In genomic region chr6:37005061-37005810, GRCh38 we compare ENCODE assay signal across 8 cellular contexts. TPM values are rescaled to one million over a fixed set of nuclear protein-coding genes. Genes with fewer than 3 reads are reported as not detected.
DNase-seq lines count a peak whose midpoint lies in the region; ATAC-seq and TF ChIP-seq lines count a peak whose summit lies in the region.

FGD2 (plus strand) TSS chr6:37005655; CDS start chr6:37005818, 163 bp downstream.

- H3K4me3 Mint-ChIP-seq in activated CD4-positive, alpha-beta T cell treated with anti-CD3 and anti-CD28 coated beads, Interleukin-2, amount 10 ng/mL, durations not matched to agents 7 days and 5 days, result peak within 1 kb of the TSS; percentile 26
- H3K4me3 Mint-ChIP-seq in T-cell, result peak within 1 kb of the TSS; percentile 34 to 76 (median 49)

- H3K27me3 Mint-ChIP-seq in activated CD4-positive, alpha-beta T cell treated with anti-CD3 and anti-CD28 coated beads, Interleukin-2, amount 10 ng/mL, durations not matched to agents 7 days and 5 days, result peaks cover 2% of the 10 kb centered on the region
- H3K27me3 Mint-ChIP-seq in T-cell, result no peaks in the 10 kb centered on the region

- H3K27ac Mint-ChIP-seq in activated CD4-positive, alpha-beta T cell treated with anti-CD3 and anti-CD28 coated beads, Interleukin-2, amount 10 ng/mL, durations not matched to agents 7 days and 5 days, result peak within 1 kb of the TSS; percentile 75
- peak within 1 kb of the TSS; percentile 73 to 81 for H3K27ac Mint-ChIP-seq in T-cell

- H3K4me1 ChIP-seq in A673 (ENCODE audit: insufficient read depth, low read length, poor library complexity, severe bottlenecking), result no peaks in the 10 kb centered on the region

- POLR2A ChIA-PET in activated CD4-positive, alpha-beta T cell treated with anti-CD3 and anti-CD28 coated beads, Interleukin-2, amount 10 ng/mL, durations not matched to agents 7 days and 5 days (lab: Charles Lee), result no interaction called here
- POLR2A ChIA-PET in T-cell (lab: Charles Lee) (no interaction called here), A673 (lab: Charles Lee; ENCODE audit: low non-redundant PET) (no interaction called here)

- intact Hi-C loops in A673 (cut with micrococcal nuclease; ENCODE audit: unreplicated experiment), result no loop called here

- no peaks in the 10 kb centered on the region for H3K9me3 Mint-ChIP-seq in activated CD4-positive, alpha-beta T cell treated with anti-CD3 and anti-CD28 coated beads, Interleukin-2, amount 10 ng/mL, durations not matched to agents 7 days and 5 days
- no peaks in the 10 kb centered on the region for H3K9me3 Mint-ChIP-seq in T-cell

- no peak within 1 kb of the TSS for H3K4me3 ChIP-seq in A673 (ENCODE audit: low read depth, low read length, poor library complexity, severe bottlenecking)

- CTCF ChIA-PET in activated CD4-positive, alpha-beta T cell treated with anti-CD3 and anti-CD28 coated beads, Interleukin-2, amount 10 ng/mL, durations not matched to agents 7 days and 5 days (lab: Charles Lee), result interaction anchor here (0.5 to 3.2 kb wide), 2 partner anchors 13 to 139 kb away, joined by 3 to 40 read pairs; no protein-coding TSS in a partner anchor
- CTCF ChIA-PET in T-cell (lab: Charles Lee) (interaction anchor here (0.6 to 2.6 kb wide), 4 partner anchors 12 to 120 kb away, joined by 3 to 13 read pairs (median 4); no protein-coding TSS in a partner anchor), A673 (lab: Charles Lee) (no interaction called here)

- no peaks in the 10 kb centered on the region for H3K36me3 Mint-ChIP-seq in activated CD4-positive, alpha-beta T cell treated with anti-CD3 and anti-CD28 coated beads, Interleukin-2, amount 10 ng/mL, durations not matched to agents 7 days and 5 days (ENCODE audit: low read depth)
- no peaks in the 10 kb centered on the region for H3K36me3 Mint-ChIP-seq in T-cell

- no peaks in the 10 kb centered on the region for H3K27me3 ChIP-seq in A673 (replicated peaks; ENCODE audit: insufficient read depth, low read depth, low read length, poor library complexity)

- no peaks in the 10 kb centered on the region for H3K9me3 ChIP-seq in A673 (ENCODE audit: low read depth, low read length, poor library complexity, severe bottlenecking)

- H3K4me1 Mint-ChIP-seq in activated CD4-positive, alpha-beta T cell treated with anti-CD3 and anti-CD28 coated beads, Interleukin-2, amount 10 ng/mL, durations not matched to agents 7 days and 5 days, result peaks cover 22% of the 10 kb centered on the region
- H3K4me1 Mint-ChIP-seq in T-cell, result peaks cover 13 to 29% (median 21%) of the 10 kb centered on the region in 3 donors

- no peak for TF ChIP-seq CTCF in A673 (conservative IDR thresholded peaks at IDR 0.05; ENCODE audit: low read depth, low read length)

- DNase-seq in activated CD4-positive, alpha-beta T cell treated with anti-CD3 and anti-CD28 coated beads, Interleukin-2, amount 10 ng/mL, durations not matched to agents 7 days and 5 days, result no peak
- DNase-seq in activated CD4-positive, alpha-beta T cell treated with anti-CD3 and anti-CD28 coated beads, Interleukin-2, amount 50 U/mL, for 48 hours, result no peak
- DNase-seq in T-cell (peak in 1 of 34 experiments; percentile 39), medulla oblongata (ENCODE audit: extremely low spot score) (peak; percentile 33), NCI-H1930 (lab: John Stamatoyannopoulos, UW) (no peak), A673 (ENCODE audit: low spot score) (no peak), NCI-H146 treated with DMSO at 0.1 percent for 48 hours (lab: John Stamatoyannopoulos, UW; ENCODE audit: unreplicated experiment) (no peak)

- peak; percentile 51 for ATAC-seq in HG02884 (IDR thresholded peaks at IDR 0.05; ENCODE audit: unreplicated experiment)
- no peak for ATAC-seq in T-cell (replicated peaks in 1 of 4)

- no TSS peak for BruUV-seq in A673 (replicated peaks; lab: Mats Ljungman, UMichigan)

- H3K36me3 ChIP-seq in A673 (ENCODE audit: insufficient read depth, low read length, poor library complexity, severe bottlenecking), result no peaks in the 10 kb centered on the region

- no peak within 1 kb of the TSS for H3K27ac ChIP-seq in A673 (ENCODE audit: low read depth, low read length, poor library complexity, severe bottlenecking)

RNA-seq across cellular contexts. Expression of gene FGD2, which starts in this region (rescaled TPM):
- total RNA-seq in activated CD4-positive, alpha-beta T cell treated with anti-CD3 and anti-CD28 coated beads, Interleukin-2, amount 10 ng/mL, durations not matched to agents 7 days and 5 days, result 1 to 10 TPM; 1.5 to 2.1 TPM
- total RNA-seq in T-cell (10 to 100 TPM in 1 of 5 donors, 1 to 10 TPM in 4; 2.8 to 11.1 (median 3.3) TPM), A673 (2021) (not detected in 2 replicates)
